ENCODE assay signal across 24 cellular contexts in the genomic region with DNA sequence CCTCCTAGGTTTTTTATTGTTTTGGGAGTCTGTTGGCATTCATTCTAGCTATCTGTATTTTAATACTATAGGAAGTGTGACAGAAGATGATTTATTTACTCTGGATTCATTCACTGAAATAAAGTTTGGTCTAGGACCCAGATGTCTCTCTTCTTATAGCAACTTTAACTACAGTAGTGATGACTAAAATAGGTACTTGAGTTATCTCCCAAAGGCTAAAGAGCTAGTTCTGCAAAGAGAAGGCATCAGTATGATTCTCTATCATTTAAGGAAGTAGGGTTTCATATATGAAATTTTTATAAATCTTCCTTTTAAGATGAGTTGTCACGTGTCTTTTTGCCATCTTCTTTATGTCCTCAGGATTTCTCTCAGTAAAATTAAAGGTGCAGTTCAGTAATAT.
"Had no signal": no experiment of that assay in that cellular context is flagged by ENCODE, and none has a peak within 500 bp of the region (broad histone marks: within the 10 kb centered on the region; RNA-seq: fewer than 3 reads in every experiment).

No MANE protein-coding gene starts in this region.

- H3K4me2 ChIP-seq: smooth muscle cell had no signal

- DNase-seq: activated CD4-positive, alpha-beta memory T cell treated with anti-CD3 and anti-CD28 coated beads for 36 hours; activated CD4-positive, alpha-beta T cell treated with anti-CD3 and anti-CD28 coated beads, Interleukin-2, amount 10 ng/mL, durations not matched to agents 24 days and 14 days; activated CD4-positive, CD25-positive, alpha-beta regulatory T cell treated with anti-CD3 and anti-CD28 coated beads, Interleukin-2, amount 50 U/mL, for 72 hours; activated CD8-positive, alpha-beta memory T cell treated with anti-CD3 and anti-CD28 coated beads, Interleukin-2, amount 50 U/mL, for 4 hours; activated naive CD8-positive, alpha-beta T cell treated with anti-CD3 and anti-CD28 coated beads, Interleukin-2, amount 50 U/mL, for 24 hours; activated T-cell treated with anti-CD3 and anti-CD28 coated beads, Interleukin-2, amount 50 U/mL, for 1 hour; amygdala; caudate nucleus; foreskin fibroblast; heart left ventricle; naive thymus-derived CD8-positive, alpha-beta T cell; nucleus accumbens; pancreas; psoas muscle; stimulated activated CD4-positive, alpha-beta T cell treated with anti-CD3 and anti-CD28 coated beads, Interleukin-1b, Interleukin-23, amount 100 ng/mL, for 48 hours; stimulated activated naive CD4-positive, alpha-beta T cell; tibial artery had no signal

- H3K4me1 Mint-ChIP-seq: activated CD4-positive, alpha-beta T cell treated with anti-CD3 and anti-CD28 coated beads, Interleukin-2, amount 10 ng/mL, durations not matched to agents 24 days and 14 days; activated naive CD4-positive, alpha-beta T cell treated with anti-CD3 and anti-CD28 coated beads, Interleukin-2, amount 50 U/mL, for 24 hours; activated naive CD8-positive, alpha-beta T cell treated with anti-CD3 and anti-CD28 coated beads, Interleukin-2, amount 50 U/mL, for 24 hours; memory B cell had no signal

- H3K4me3 ChIP-seq: heart left ventricle, pancreas, psoas muscle, smooth muscle cell, suprapubic skin, tibial artery had no signal

- H3K36me3 ChIP-seq: heart left ventricle, pancreas, suprapubic skin, tibial artery had no signal

- H3K9me3 Mint-ChIP-seq: activated CD4-positive, alpha-beta memory T cell treated with anti-CD3 and anti-CD28 coated beads for 36 hours; activated CD4-positive, alpha-beta T cell treated with anti-CD3 and anti-CD28 coated beads, Interleukin-2, amount 10 ng/mL, durations not matched to agents 24 days and 14 days; activated naive CD4-positive, alpha-beta T cell treated with anti-CD3 and anti-CD28 coated beads, Interleukin-2, amount 50 U/mL, for 24 hours; activated naive CD8-positive, alpha-beta T cell treated with anti-CD3 and anti-CD28 coated beads, Interleukin-2, amount 50 U/mL, for 24 hours; memory B cell; naive thymus-derived CD8-positive, alpha-beta T cell; T-helper 2 cell treated with Interferon-gamma antibody and Interleukin-4, amounts not matched to agents 5 μg/mL and 100 μg/mL, for 36 hours had no signal

- H3K4me3 Mint-ChIP-seq: activated CD4-positive, alpha-beta memory T cell treated with anti-CD3 and anti-CD28 coated beads for 36 hours; activated CD4-positive, alpha-beta T cell treated with anti-CD3 and anti-CD28 coated beads, Interleukin-2, amount 10 ng/mL, durations not matched to agents 24 days and 14 days; activated naive CD4-positive, alpha-beta T cell treated with anti-CD3 and anti-CD28 coated beads, Interleukin-2, amount 50 U/mL, for 24 hours; activated naive CD8-positive, alpha-beta T cell treated with anti-CD3 and anti-CD28 coated beads, Interleukin-2, amount 50 U/mL, for 24 hours; memory B cell; naive thymus-derived CD8-positive, alpha-beta T cell; neural crest cell; T-helper 2 cell treated with Interferon-gamma antibody and Interleukin-4, amounts not matched to agents 5 μg/mL and 100 μg/mL, for 36 hours had no signal

- H3K27me3 Mint-ChIP-seq: activated CD4-positive, alpha-beta T cell treated with anti-CD3 and anti-CD28 coated beads, Interleukin-2, amount 10 ng/mL, durations not matched to agents 24 days and 14 days; activated naive CD4-positive, alpha-beta T cell treated with anti-CD3 and anti-CD28 coated beads, Interleukin-2, amount 50 U/mL, for 24 hours; activated naive CD8-positive, alpha-beta T cell treated with anti-CD3 and anti-CD28 coated beads, Interleukin-2, amount 50 U/mL, for 24 hours had no signal

- H3K36me3 Mint-ChIP-seq: activated CD4-positive, alpha-beta memory T cell treated with anti-CD3 and anti-CD28 coated beads for 36 hours; activated naive CD4-positive, alpha-beta T cell treated with anti-CD3 and anti-CD28 coated beads, Interleukin-2, amount 50 U/mL, for 24 hours; memory B cell; naive thymus-derived CD8-positive, alpha-beta T cell had no signal

- H3K9me3 ChIP-seq: heart left ventricle, pancreas, psoas muscle, suprapubic skin, tibial artery had no signal

- ATAC-seq: activated naive CD8-positive, alpha-beta T cell treated with anti-CD3 and anti-CD28 coated beads, Interleukin-2, amount 50 U/mL, for 24 hours; esophagus mucosa; heart left ventricle; naive thymus-derived CD8-positive, alpha-beta T cell; pancreas; psoas muscle had no signal

- H3K27ac ChIP-seq: heart left ventricle, pancreas, psoas muscle, suprapubic skin, tibial artery had no signal

- H3K4me1 ChIP-seq: pancreas, psoas muscle had no signal

- H3K27me3 ChIP-seq: heart left ventricle, pancreas, suprapubic skin, tibial artery had no signal

- H3K27ac Mint-ChIP-seq: activated CD4-positive, alpha-beta memory T cell treated with anti-CD3 and anti-CD28 coated beads for 36 hours; activated CD4-positive, alpha-beta T cell treated with anti-CD3 and anti-CD28 coated beads, Interleukin-2, amount 10 ng/mL, durations not matched to agents 24 days and 14 days; activated naive CD4-positive, alpha-beta T cell treated with anti-CD3 and anti-CD28 coated beads, Interleukin-2, amount 50 U/mL, for 24 hours; activated naive CD8-positive, alpha-beta T cell treated with anti-CD3 and anti-CD28 coated beads, Interleukin-2, amount 50 U/mL, for 24 hours; memory B cell; naive thymus-derived CD8-positive, alpha-beta T cell; T-helper 2 cell treated with Interferon-gamma antibody and Interleukin-4, amounts not matched to agents 5 μg/mL and 100 μg/mL, for 36 hours had no signal
